In the genomic region with DNA sequence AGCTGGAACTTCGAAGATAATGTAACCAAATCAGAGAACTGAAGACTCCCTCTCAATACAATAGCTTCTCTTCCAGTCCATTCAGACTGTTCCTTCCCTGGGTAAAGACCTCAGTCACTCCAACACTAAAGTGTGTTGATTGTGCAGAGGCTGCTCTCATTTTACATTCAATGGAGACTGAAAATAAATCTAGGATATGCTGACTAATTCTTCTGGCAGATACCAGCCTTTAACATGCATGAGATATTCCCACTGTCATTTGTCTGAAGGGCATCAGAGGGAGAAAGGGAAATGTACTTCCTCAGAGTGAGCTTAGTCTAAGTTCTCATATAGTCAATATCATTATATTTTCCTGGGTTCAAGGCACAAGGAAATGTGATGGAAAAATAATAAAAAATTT, we compare ENCODE assay signal across 19 cellular contexts.
DNase-seq lines count a peak whose midpoint lies in the region; TF ChIP-seq lines count a peak whose summit lies in the region.
"Had no signal": no experiment of that assay in that cellular context is flagged by ENCODE, and none has a peak within 500 bp of the region (broad histone marks: within the 10 kb centered on the region; RNA-seq: fewer than 3 reads in every experiment).

No MANE protein-coding gene starts in this region.

- H3F3A ChIP-seq in SK-N-SH (replicated peaks; ENCODE audit: insufficient read depth), result peaks cover 10% of the 10 kb centered on the region

- WGBS in SK-N-SH (ENCODE audit: low lambda C conversion rate), result 0% methylated on average over 1 of the region's 1 CpG

- no peaks in the 10 kb centered on the region for H3K27me3 ChIP-seq in SK-N-SH (ENCODE audit: insufficient read depth)
- H3K27me3 ChIP-seq: MG63 had no signal

- no peaks in the 10 kb centered on the region for H3K79me2 ChIP-seq in SK-N-SH (ENCODE audit: insufficient read depth)

- no peak for TF ChIP-seq EP300 in SK-N-SH (IDR thresholded peaks at IDR 0.05; ENCODE audit: borderline replicate concordance in 1 of 2, low read depth in 1 of 2, low read length in 1 of 2)

- peak; percentile 3 for DNase-seq in EH (ENCODE audit: low read depth)
- DNase-seq in SK-N-SH, result no peak
- peak; percentile 11 for DNase-seq in fibroblast of mammary gland (ENCODE audit: low read depth)
- peak; percentile 1 for DNase-seq in renal cortical epithelial cell (ENCODE audit: low read depth)
- no peak for DNase-seq in substantia nigra (lab: John Stamatoyannopoulos, UW)
- no peak for DNase-seq in H4 (ENCODE audit: low spot score)
- no peak for DNase-seq in middle frontal gyrus (ENCODE audit: extremely low spot score, low spot score)
- DNase-seq in NCI-H1092 treated with DMSO at 0.1 percent for 48 hours (lab: John Stamatoyannopoulos, UW), result no peak
- DNase-seq: Caco-2; CD4-positive, alpha-beta T cell; GOT3; MG63; NCI-H1092; NCI-H146; NCI-H2081; NCI-H510A; NCI-H748 treated with DMSO at 0.1 percent for 48 hours; NK-92 treated with Interleukin-12 subunit alpha and Interleukin-12 subunit beta, amount 100 ng/mL, for 24 hours; Right ventricle myocardium superior had no signal

- H3K27ac ChIP-seq in SK-N-SH (ENCODE audit: low read depth in 2 of 2, low read length in 1 of 2) (peak overlapping the region; percentile 44 to 61; a peak in 3 of 4 replicates), substantia nigra (ENCODE audit: low read depth, low read length, poor library complexity, severe bottlenecking) (no peak overlapping the region)

- H3K4me2 ChIP-seq in SK-N-SH, result peak overlapping the region; percentile 2; the same call in 1 of the 2 replicates

- no peaks in the 10 kb centered on the region for H3K9me3 ChIP-seq in SK-N-SH
- H3K9me3 ChIP-seq: Caco-2, MG63 had no signal

- H3K4me3 ChIP-seq in SK-N-SH (ENCODE audit: low read depth in 2 of 2, low read length in 1 of 2) (no peak overlapping the region), fibroblast of mammary gland (ENCODE audit: control insufficient read depth, low read depth, low read length) (no peak overlapping the region)
- H3K4me3 ChIP-seq: MG63 had no signal

- H2AFZ ChIP-seq in SK-N-SH (ENCODE audit: low read depth), result no peak overlapping the region

- no peak overlapping the region for H3K9ac ChIP-seq in SK-N-SH

- no peaks in the 10 kb centered on the region for H4K20me1 ChIP-seq in SK-N-SH (ENCODE audit: insufficient read depth)

- no peak for TF ChIP-seq CTCF in SK-N-SH (IDR thresholded peaks at IDR 0.05)
- TF ChIP-seq CTCF in fibroblast of mammary gland (conservative IDR thresholded peaks at IDR 0.05; ENCODE audit: control insufficient read depth, insufficient read depth, low read depth, low read length), result no peak

- H3K4me1 ChIP-seq in SK-N-SH (ENCODE audit: control insufficient read depth in 1 of 2, insufficient read depth in 2 of 2, low read depth in 1 of 2, low read length in 1 of 2), result no peaks in the 10 kb centered on the region; a peak in 1 of 4 replicates
- H3K4me1 ChIP-seq: Caco-2 had no signal

- CTCF ChIA-PET in SK-N-SH (lab: Yijun Ruan, JAX), result no interaction called here

- no peaks in the 10 kb centered on the region for H3K9me2 ChIP-seq in SK-N-SH

- H3K36me3 ChIP-seq in SK-N-SH (replicated peaks in 1 of 2; ENCODE audit: control insufficient read depth in 1 of 2, insufficient read depth in 2 of 2, low read length in 1 of 2), result no peaks in the 10 kb centered on the region
- H3K36me3 ChIP-seq: MG63 had no signal

- TF ChIP-seq RAD21 in SK-N-SH (IDR thresholded peaks at IDR 0.05; ENCODE audit: low read length), result no peak

- POLR2A ChIA-PET in SK-N-SH (lab: Yijun Ruan, JAX), result no interaction called here

TF ChIP-seq in SK-N-SH, 30 proteins besides CTCF, POLR2A, EP300 and RAD21:
- TF ChIP-seq GABPA (IDR thresholded peaks at IDR 0.05; ENCODE audit: low read depth), result no peak
- TF ChIP-seq FOSL2 (IDR thresholded peaks at IDR 0.05; ENCODE audit: borderline replicate concordance, low read depth), result no peak
- peak; percentile 0; the same call in 1 of the 2 replicates for TF ChIP-seq TCF12 (IDR thresholded peaks at IDR 0.05)
- TF ChIP-seq, protein P1, sequence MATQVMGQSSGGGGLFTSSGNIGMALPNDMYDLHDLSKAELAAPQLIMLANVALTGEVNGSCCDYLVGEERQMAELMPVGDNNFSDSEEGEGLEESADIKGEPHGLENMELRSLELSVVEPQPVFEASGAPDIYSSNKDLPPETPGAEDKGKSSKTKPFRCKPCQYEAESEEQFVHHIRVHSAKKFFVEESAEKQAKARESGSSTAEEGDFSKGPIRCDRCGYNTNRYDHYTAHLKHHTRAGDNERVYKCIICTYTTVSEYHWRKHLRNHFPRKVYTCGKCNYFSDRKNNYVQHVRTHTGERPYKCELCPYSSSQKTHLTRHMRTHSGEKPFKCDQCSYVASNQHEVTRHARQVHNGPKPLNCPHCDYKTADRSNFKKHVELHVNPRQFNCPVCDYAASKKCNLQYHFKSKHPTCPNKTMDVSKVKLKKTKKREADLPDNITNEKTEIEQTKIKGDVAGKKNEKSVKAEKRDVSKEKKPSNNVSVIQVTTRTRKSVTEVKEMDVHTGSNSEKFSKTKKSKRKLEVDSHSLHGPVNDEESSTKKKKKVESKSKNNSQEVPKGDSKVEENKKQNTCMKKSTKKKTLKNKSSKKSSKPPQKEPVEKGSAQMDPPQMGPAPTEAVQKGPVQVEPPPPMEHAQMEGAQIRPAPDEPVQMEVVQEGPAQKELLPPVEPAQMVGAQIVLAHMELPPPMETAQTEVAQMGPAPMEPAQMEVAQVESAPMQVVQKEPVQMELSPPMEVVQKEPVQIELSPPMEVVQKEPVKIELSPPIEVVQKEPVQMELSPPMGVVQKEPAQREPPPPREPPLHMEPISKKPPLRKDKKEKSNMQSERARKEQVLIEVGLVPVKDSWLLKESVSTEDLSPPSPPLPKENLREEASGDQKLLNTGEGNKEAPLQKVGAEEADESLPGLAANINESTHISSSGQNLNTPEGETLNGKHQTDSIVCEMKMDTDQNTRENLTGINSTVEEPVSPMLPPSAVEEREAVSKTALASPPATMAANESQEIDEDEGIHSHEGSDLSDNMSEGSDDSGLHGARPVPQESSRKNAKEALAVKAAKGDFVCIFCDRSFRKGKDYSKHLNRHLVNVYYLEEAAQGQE (IDR thresholded peaks at IDR 0.05; ENCODE audit: low read depth, low read length), result no peak
- no peak for TF ChIP-seq MEF2A (IDR thresholded peaks at IDR 0.05; ENCODE audit: borderline replicate concordance, low read depth)

Comparison
In these comparisons a context has a peak if more than half of its experiments do, and no peak if none do; other contexts are left out.
1. DNase-seq: peak in EH (single experiment), fibroblast of mammary gland (single experiment) and renal cortical epithelial cell (single experiment); none in SK-N-SH (single experiment), substantia nigra (0 of 49), H4 (single experiment), middle frontal gyrus (single experiment) and NCI-H1092 treated with DMSO at 0.1 percent for 48 hours (single experiment).